In genomic region chr13:37526710-37527446, GRCh38 we compare ENCODE assay signal across 19 cellular contexts.
DNase-seq lines count a peak whose midpoint lies in the region; ATAC-seq and TF ChIP-seq lines count a peak whose summit lies in the region.
"Had no signal": no experiment of that assay in that cellular context is flagged by ENCODE, and none has a peak within 500 bp of the region (broad histone marks: within the 10 kb centered on the region; RNA-seq: fewer than 3 reads in every experiment).

No MANE protein-coding gene starts in this region.

- WGBS in testis, 2 donors = 68% methylated on average over 3 of the region's 3 CpGs

- H3K4me1 ChIP-seq in testis = no peaks in the 10 kb centered on the region
- H3K4me1 ChIP-seq: upper lobe of left lung had no signal

- TF ChIP-seq POLR2A in testis (IDR thresholded peaks at IDR 0.05) = no peak

- no peaks in the 10 kb centered on the region for H3K9me3 ChIP-seq in testis

- H3K27ac Mint-ChIP-seq in osteocyte (ENCODE audit: unreplicated experiment) = peak overlapping the region; percentile 89
- no peak overlapping the region for H3K27ac Mint-ChIP-seq in naive thymus-derived CD8-positive, alpha-beta T cell
- H3K27ac Mint-ChIP-seq: activated naive CD4-positive, alpha-beta T cell treated with anti-CD3 and anti-CD28 coated beads for 36 hours; CD8-positive, alpha-beta T cell; naive thymus-derived CD4-positive, alpha-beta T cell; T-cell had no signal

- H3K4me1 Mint-ChIP-seq in osteocyte (ENCODE audit: unreplicated experiment) = peaks cover 18% of the 10 kb centered on the region
- no peaks in the 10 kb centered on the region for H3K4me1 Mint-ChIP-seq in naive thymus-derived CD8-positive, alpha-beta T cell
- H3K4me1 Mint-ChIP-seq: naive thymus-derived CD4-positive, alpha-beta T cell; T-cell had no signal

- POLR2A ChIA-PET in naive thymus-derived CD8-positive, alpha-beta T cell (lab: Charles Lee) = no interaction called here

- H3K27me3 Mint-ChIP-seq in osteocyte (ENCODE audit: unreplicated experiment) = no peaks in the 10 kb centered on the region
- no peaks in the 10 kb centered on the region for H3K27me3 Mint-ChIP-seq in naive thymus-derived CD8-positive, alpha-beta T cell
- H3K27me3 Mint-ChIP-seq: naive thymus-derived CD4-positive, alpha-beta T cell; T-cell had no signal

- intact Hi-C loops in testis (cut with DNase I; ENCODE audit: low total_unique reads) = no loop called here

- DNase-seq in GM03348 (ENCODE audit: low spot score) = peak; percentile 68
- DNase-seq in NCI-H345 (lab: John Stamatoyannopoulos, UW) = peak; percentile 29
- DNase-seq in choroid plexus epithelial cell (ENCODE audit: low read depth) = peak; percentile 73
- DNase-seq in osteocyte (ENCODE audit: extremely low spot score, unreplicated experiment) = no peak
- DNase-seq in testis = no peak
- DNase-seq in SW480 (ENCODE audit: low spot score) = no peak
- no peak for DNase-seq in naive thymus-derived CD8-positive, alpha-beta T cell
- DNase-seq: activated CD4-positive, CD25-positive, alpha-beta regulatory T cell treated with anti-CD3 and anti-CD28 coated beads, Interleukin-2, amount 50 U/mL, for 72 hours; activated CD8-positive, alpha-beta memory T cell treated with anti-CD3 and anti-CD28 coated beads, Interleukin-2, amount 50 U/mL, for 4 hours; activated naive CD4-positive, alpha-beta T cell treated with anti-CD3 and anti-CD28 coated beads for 36 hours; CD8-positive, alpha-beta T cell; cerebellar nuclear complex; naive thymus-derived CD4-positive, alpha-beta T cell; NCI-H226; stimulated activated CD4-positive, alpha-beta T cell treated with anti-CD3 and anti-CD28 coated beads, Interleukin-2, amount 100 ng/mL, for 48 hours; T-cell; upper lobe of left lung had no signal

- no peaks in the 10 kb centered on the region for H3K36me3 ChIP-seq in testis (ENCODE audit: low read depth, missing control alignments)
- H3K36me3 ChIP-seq: upper lobe of left lung had no signal

- H3K4me3 ChIP-seq in choroid plexus epithelial cell (ENCODE audit: low read depth, low read length) (no peak overlapping the region), testis (no peak overlapping the region)
- H3K4me3 ChIP-seq: upper lobe of left lung had no signal

- peak overlapping the region; percentile 44 for H3K4me3 Mint-ChIP-seq in osteocyte (ENCODE audit: unreplicated experiment)
- H3K4me3 Mint-ChIP-seq in naive thymus-derived CD8-positive, alpha-beta T cell = no peak overlapping the region
- H3K4me3 Mint-ChIP-seq: activated naive CD4-positive, alpha-beta T cell treated with anti-CD3 and anti-CD28 coated beads for 36 hours; CD8-positive, alpha-beta T cell; naive thymus-derived CD4-positive, alpha-beta T cell; T-cell had no signal

- no peak for TF ChIP-seq CTCF in choroid plexus epithelial cell (conservative IDR thresholded peaks at IDR 0.05; ENCODE audit: low read depth, low read length)
- no peak for TF ChIP-seq CTCF in osteocyte (IDR thresholded peaks at IDR 0.05)
- no peak for TF ChIP-seq CTCF in testis (IDR thresholded peaks at IDR 0.05)

- peaks cover 10% of the 10 kb centered on the region for H3K36me3 Mint-ChIP-seq in osteocyte (ENCODE audit: unreplicated experiment)
- no peaks in the 10 kb centered on the region for H3K36me3 Mint-ChIP-seq in naive thymus-derived CD8-positive, alpha-beta T cell
- H3K36me3 Mint-ChIP-seq: CD8-positive, alpha-beta T cell; naive thymus-derived CD4-positive, alpha-beta T cell; T-cell had no signal

- no peaks in the 10 kb centered on the region for H3K27me3 ChIP-seq in testis
- H3K27me3 ChIP-seq: upper lobe of left lung had no signal

- peaks cover 26% of the 10 kb centered on the region for H3K9me3 Mint-ChIP-seq in osteocyte (ENCODE audit: unreplicated experiment)
- peaks cover 0 to 14% (median 9%) of the 10 kb centered on the region in 9 donors for H3K9me3 Mint-ChIP-seq in naive thymus-derived CD8-positive, alpha-beta T cell

- no peak for ATAC-seq in GM21367 (IDR thresholded peaks at IDR 0.05; ENCODE audit: unreplicated experiment)
- no peak for ATAC-seq in naive thymus-derived CD8-positive, alpha-beta T cell
- ATAC-seq: CD8-positive, alpha-beta T cell; naive thymus-derived CD4-positive, alpha-beta T cell; T-cell had no signal

- H3K27ac ChIP-seq in testis = no peak overlapping the region
- H3K27ac ChIP-seq: epithelial cell of prostate, upper lobe of left lung had no signal

Comparison
In these comparisons a context has a peak if more than half of its experiments do, and no peak if none do; other contexts are left out.
1. DNase-seq: peak in GM03348 (single experiment), NCI-H345 (single experiment) and choroid plexus epithelial cell (single experiment); none in osteocyte (single experiment), testis (single experiment), SW480 (single experiment) and naive thymus-derived CD8-positive, alpha-beta T cell (0 of 10).